27 cellular contexts compared by ENCODE assay signal in genomic region chr2:16051841-16052564, GRCh38.
"Had no signal": no experiment of that assay in that cellular context is flagged by ENCODE, and none has a peak within 500 bp of the region (broad histone marks: within the 10 kb centered on the region; RNA-seq: fewer than 3 reads in every experiment).

No MANE protein-coding gene starts in this region.

- H3K27ac ChIP-seq: left lung, lower lobe of right lung, neural progenitor cell, neutrophil, parathyroid adenoma, psoas muscle, right lobe of liver, stomach, thyroid gland, transverse colon, upper lobe of left lung, vagina had no signal

- H3K27ac Mint-ChIP-seq: naive thymus-derived CD8-positive, alpha-beta T cell; stimulated activated naive B cell treated with anti-CD40 and anti-IgM and Interleukin-4, amounts not matched to agents 10 μg/mL and 1 μg/mL and 100 μg/mL, for 72 hours had no signal

- H2AFZ ChIP-seq: parathyroid adenoma had no signal

- H3K27me3 ChIP-seq: left lung, neural progenitor cell, neutrophil, right lobe of liver, stomach, testis, thyroid gland, transverse colon, upper lobe of left lung, vagina had no signal

- H3K36me3 ChIP-seq: left lung, lower lobe of right lung, neural progenitor cell, neutrophil, right lobe of liver, stomach, thyroid gland, transverse colon, upper lobe of left lung, vagina had no signal

- H3K36me3 Mint-ChIP-seq: naive thymus-derived CD8-positive, alpha-beta T cell; neural progenitor cell; stimulated activated naive B cell treated with anti-CD40 and anti-IgM and Interleukin-4, amounts not matched to agents 10 μg/mL and 1 μg/mL and 100 μg/mL, for 72 hours had no signal

- H3K9me3 ChIP-seq: left lung, lower lobe of right lung, neutrophil, psoas muscle, right lobe of liver, stomach, testis, thyroid gland, transverse colon, upper lobe of left lung, vagina had no signal

- DNase-seq: hippocampal formation; kidney glomerular epithelial cell; left cardiac atrium; left lung; lower lobe of right lung; mammary epithelial cell; mesenchymal stem cell; naive thymus-derived CD8-positive, alpha-beta T cell; occipital lobe; psoas muscle; right lobe of liver; stimulated activated CD4-positive, alpha-beta T cell treated with anti-CD3 and anti-CD28 coated beads, Interleukin-12 subunit alpha, Interleukin-12 subunit beta, amount 100 ng/mL, for 4 hours; stimulated activated CD4-positive, alpha-beta T cell treated with anti-CD3 and anti-CD28 coated beads, Interleukin-15, amount 100 ng/mL, for 24 hours; stimulated activated CD4-positive, alpha-beta T cell treated with anti-CD3 and anti-CD28 coated beads, Interleukin-2, amount 100 ng/mL, for 24 hours; stimulated activated CD4-positive, alpha-beta T cell treated with anti-CD3 and anti-CD28 coated beads, Interleukin-4, amount 100 ng/mL, for 1 hour; stimulated activated naive B cell treated with anti-CD40 and anti-IgM and Interleukin-4, amounts not matched to agents 10 μg/mL and 1 μg/mL and 100 μg/mL, for 72 hours; stimulated activated naive CD8-positive, alpha-beta T cell treated with anti-CD3 and anti-CD28 coated beads, Interleukin-15, Interleukin-2, amounts not matched to agents 100 U/mL and 50 U/mL, for 24 hours; stomach; thyroid gland; transverse colon; upper lobe of left lung had no signal

- H3K4me1 ChIP-seq: left lung, parathyroid adenoma, psoas muscle, right lobe of liver, stomach, upper lobe of left lung, vagina had no signal

- H3K4me3 ChIP-seq: left lung, lower lobe of right lung, neural progenitor cell, psoas muscle, right lobe of liver, stomach, testis, thyroid gland, transverse colon, upper lobe of left lung, vagina had no signal

- H3K4me3 Mint-ChIP-seq: naive thymus-derived CD8-positive, alpha-beta T cell; nephron; neural progenitor cell; stimulated activated naive B cell treated with anti-CD40 and anti-IgM and Interleukin-4, amounts not matched to agents 10 μg/mL and 1 μg/mL and 100 μg/mL, for 72 hours had no signal

- H3K9me3 Mint-ChIP-seq: stimulated activated naive B cell treated with anti-CD40 and anti-IgM and Interleukin-4, amounts not matched to agents 10 μg/mL and 1 μg/mL and 100 μg/mL, for 72 hours had no signal

- H3K79me2 ChIP-seq: parathyroid adenoma had no signal
